ENCODE assay signal across 2 cellular contexts in the genomic region with DNA sequence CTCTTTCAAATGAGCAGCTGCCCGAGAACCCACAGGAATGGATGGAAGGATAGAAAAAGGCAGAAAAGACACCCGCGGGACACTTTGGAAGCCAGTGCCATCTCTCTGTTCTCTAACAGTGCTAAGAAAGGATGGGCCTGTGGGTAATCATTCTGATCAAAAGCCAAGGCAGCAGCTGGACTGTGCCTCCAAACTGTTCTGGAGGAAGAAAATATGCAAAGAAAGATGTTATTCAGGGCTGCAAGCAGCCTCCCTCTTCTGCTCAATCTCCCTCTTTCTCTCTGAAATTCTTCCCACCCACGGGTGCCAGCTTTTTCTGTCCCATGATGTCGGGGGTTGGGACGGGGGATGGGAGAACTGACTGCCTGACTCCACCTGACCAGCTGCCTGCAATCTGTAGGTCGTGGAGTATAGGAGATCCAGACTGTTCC.
TF ChIP-seq lines count a peak whose summit lies in the region.

No MANE protein-coding gene starts in this region.

TF ChIP-seq in A549, 52 proteins besides CTCF, POLR2A, EP300 and RAD21:
- TF ChIP-seq POLR2AphosphoS2 (conservative IDR thresholded peaks at IDR 0.05; ENCODE audit: low read length) (no peak), PBX3 (IDR thresholded peaks at IDR 0.05) (no peak), HOXB5 (CRISPR knock-in tag; IDR thresholded peaks at IDR 0.05) (no peak), HOXB13 (CRISPR knock-in tag; IDR thresholded peaks at IDR 0.05; ENCODE audit: low read depth) (no peak), SMC3 (IDR thresholded peaks at IDR 0.05) (no peak), ATOH8 (CRISPR knock-in tag; IDR thresholded peaks at IDR 0.05; ENCODE audit: low read depth) (no peak), CBX8 (IDR thresholded peaks at IDR 0.05) (no peak)

TF ChIP-seq in endothelial cell of umbilical vein, 7 proteins besides CTCF, POLR2A, EP300 and RAD21:
- TF ChIP-seq JUN (IDR thresholded peaks at IDR 0.05; ENCODE audit: borderline replicate concordance, insufficient read depth, insufficient read length, low read depth) (no peak), POLR2AphosphoS5 (IDR thresholded peaks at IDR 0.05; ENCODE audit: insufficient read depth, low read depth, low read length) (no peak), EZH2 (IDR thresholded peaks at IDR 0.05; ENCODE audit: borderline replicate concordance, low read depth, low read length, severe bottlenecking) (no peak)
